In genomic region chr11:134536219-134536618, GRCh38 we compare ENCODE assay signal across 16 cellular contexts.
A peak's percentile ranks its signal among the peaks of the same experiment; 100 is the strongest.
DNase-seq lines count a peak whose midpoint lies in the region; ATAC-seq and TF ChIP-seq lines count a peak whose summit lies in the region.
"Had no signal": no experiment of that assay in that cellular context is flagged by ENCODE, and none has a peak within 500 bp of the region (broad histone marks: within the 10 kb centered on the region; RNA-seq: fewer than 3 reads in every experiment).

No MANE protein-coding gene starts in this region.

- no peak overlapping the region for H3K4me3 ChIP-seq in BLaER1 treated with 17β-estradiol and CSF1 and Interleukin-3, amounts not matched to agents 10 nM and 100 nM
- no peak overlapping the region for H3K4me3 ChIP-seq in sigmoid colon
- H3K4me3 ChIP-seq: K562 had no signal

- H3K36me3 Mint-ChIP-seq in activated CD8-positive, alpha-beta memory T cell treated with anti-CD3 and anti-CD28 coated beads, Interleukin-2, amount 10 ng/mL, durations not matched to agents 7 days and 5 days, result no peaks in the 10 kb centered on the region
- H3K36me3 Mint-ChIP-seq in progenitor cell of endocrine pancreas (ENCODE audit: insufficient read depth), result no peaks in the 10 kb centered on the region

- CTCF ChIA-PET in activated CD8-positive, alpha-beta memory T cell treated with anti-CD3 and anti-CD28 coated beads, Interleukin-2, amount 10 ng/mL, durations not matched to agents 7 days and 5 days (lab: Charles Lee), result no interaction called here

- TF ChIP-seq CTCF in sigmoid colon (IDR thresholded peaks at IDR 0.05), result no peak
- TF ChIP-seq CTCF in progenitor cell of endocrine pancreas (IDR thresholded peaks at IDR 0.05; ENCODE audit: unreplicated experiment), result no peak

- in situ Hi-C loops in ACHN (cut with HindIII; ENCODE audit: low pct_ligation_motif_present, low pct_unique_long_range_greater_than_20kb, low sequenced_read_pairs), result no loop called here

- no peak overlapping the region for H3K9ac ChIP-seq in BLaER1 treated with 17β-estradiol and CSF1 and Interleukin-3, amounts not matched to agents 10 nM and 100 nM

- peak overlapping the region; percentile 66 to 86 (median 76); a peak in 21 of 22 replicates for H3K4me2 ChIP-seq in BLaER1 treated with 17β-estradiol and CSF1 and Interleukin-3, amounts not matched to agents 10 nM and 100 nM

- peaks cover 19 to 47% (median 35%) of the 10 kb centered on the region in 10 experiments for H3K4me1 ChIP-seq in BLaER1 treated with 17β-estradiol and CSF1 and Interleukin-3, amounts not matched to agents 10 nM and 100 nM
- H3K4me1 ChIP-seq in sigmoid colon, result peaks cover 0 to 2% (median 0%) of the 10 kb centered on the region in 4 donors

- no peak for ATAC-seq in activated CD8-positive, alpha-beta memory T cell treated with anti-CD3 and anti-CD28 coated beads, Interleukin-2, amount 10 ng/mL, durations not matched to agents 7 days and 5 days
- ATAC-seq: K562 had no signal

- no peak for TF ChIP-seq EP300 in sigmoid colon (IDR thresholded peaks at IDR 0.05)

- H3K27ac ChIP-seq in BLaER1 treated with 17β-estradiol and CSF1 and Interleukin-3, amounts not matched to agents 10 nM and 100 nM, result no peak overlapping the region
- H3K27ac ChIP-seq in sigmoid colon, result no peak overlapping the region
- H3K27ac ChIP-seq: C4-2B, HL-60 had no signal

- H3K9me3 ChIP-seq in BLaER1 treated with 17β-estradiol and CSF1 and Interleukin-3, amounts not matched to agents 10 nM and 100 nM (replicated peaks in 1 of 11), result peaks cover 0 to 9% (median 0%) of the 10 kb centered on the region in 11 experiments; a peak in 3 of 22 replicates
- H3K9me3 ChIP-seq in sigmoid colon, result no peaks in the 10 kb centered on the region

- no peak for TF ChIP-seq POLR2A in sigmoid colon (IDR thresholded peaks at IDR 0.05)

- H3K27me3 Mint-ChIP-seq in activated CD8-positive, alpha-beta memory T cell treated with anti-CD3 and anti-CD28 coated beads, Interleukin-2, amount 10 ng/mL, durations not matched to agents 7 days and 5 days, result peaks cover 28% of the 10 kb centered on the region
- peaks cover 29% of the 10 kb centered on the region for H3K27me3 Mint-ChIP-seq in progenitor cell of endocrine pancreas

- peak; percentile 28 for DNase-seq in activated CD8-positive, alpha-beta memory T cell treated with anti-CD3 and anti-CD28 coated beads, Interleukin-2, amount 10 ng/mL, durations not matched to agents 7 days and 5 days
- DNase-seq in activated CD8-positive, alpha-beta memory T cell treated with anti-CD3 and anti-CD28 coated beads for 24 hours, result no peak
- DNase-seq in islet precursor cell (peak; percentile 44), sigmoid colon (peak; percentile 35), progenitor cell of endocrine pancreas (ENCODE audit: low spot score, unreplicated experiment) (no peak), ACHN (no peak)
- no peak for DNase-seq in stimulated activated CD4-positive, alpha-beta T cell treated with anti-CD3 and anti-CD28 coated beads, Interleukin-4, amount 100 ng/mL, for 4 hours
- DNase-seq: 8988T, COR-L47, NCI-H1092, NCI-H226, NCI-H526 treated with DMSO at 0.1 percent for 48 hours had no signal

- 63 to 77% methylated on average over 15 of the region's 15 CpGs for WGBS in sigmoid colon, 2 donors

- H4K20me1 ChIP-seq in BLaER1 treated with 17β-estradiol and CSF1 and Interleukin-3, amounts not matched to agents 10 nM and 100 nM, result peaks cover 0 to 61% (median 6%) of the 10 kb centered on the region in 11 experiments; a peak in 11 of 22 replicates

- no peak overlapping the region for H3K4me3 Mint-ChIP-seq in activated CD8-positive, alpha-beta memory T cell treated with anti-CD3 and anti-CD28 coated beads, Interleukin-2, amount 10 ng/mL, durations not matched to agents 7 days and 5 days
- H3K4me3 Mint-ChIP-seq in progenitor cell of endocrine pancreas (ENCODE audit: low read depth), result no peak overlapping the region

- H3K9me3 Mint-ChIP-seq in activated CD8-positive, alpha-beta memory T cell treated with anti-CD3 and anti-CD28 coated beads, Interleukin-2, amount 10 ng/mL, durations not matched to agents 7 days and 5 days (ENCODE audit: low read depth), result no peaks in the 10 kb centered on the region
- H3K9me3 Mint-ChIP-seq in progenitor cell of endocrine pancreas (ENCODE audit: low read depth), result no peaks in the 10 kb centered on the region

- peaks cover 0 to 20% (median 0%) of the 10 kb centered on the region in 11 experiments; a peak in 6 of 22 replicates for H3K27me3 ChIP-seq in BLaER1 treated with 17β-estradiol and CSF1 and Interleukin-3, amounts not matched to agents 10 nM and 100 nM
- H3K27me3 ChIP-seq in sigmoid colon, result peaks cover 0 to 8% (median 0%) of the 10 kb centered on the region in 3 donors

- no peak overlapping the region for H3K27ac Mint-ChIP-seq in activated CD8-positive, alpha-beta memory T cell treated with anti-CD3 and anti-CD28 coated beads, Interleukin-2, amount 10 ng/mL, durations not matched to agents 7 days and 5 days
- H3K27ac Mint-ChIP-seq in progenitor cell of endocrine pancreas, result no peak overlapping the region

- intact Hi-C loops in sigmoid colon (cut with DNase I), result no loop called here

- H3K36me3 ChIP-seq in BLaER1 treated with 17β-estradiol and CSF1 and Interleukin-3, amounts not matched to agents 10 nM and 100 nM, result no peaks in the 10 kb centered on the region
- no peaks in the 10 kb centered on the region for H3K36me3 ChIP-seq in sigmoid colon

- H3K4me1 Mint-ChIP-seq in activated CD8-positive, alpha-beta memory T cell treated with anti-CD3 and anti-CD28 coated beads, Interleukin-2, amount 10 ng/mL, durations not matched to agents 7 days and 5 days, result peaks cover 7% of the 10 kb centered on the region
- peaks cover 2% of the 10 kb centered on the region for H3K4me1 Mint-ChIP-seq in progenitor cell of endocrine pancreas (ENCODE audit: low read depth)

Comparison
In these comparisons a context has a peak if more than half of its experiments do, and no peak if none do; other contexts are left out.
1. DNase-seq: peak in activated CD8-positive, alpha-beta memory T cell treated with anti-CD3 and anti-CD28 coated beads, Interleukin-2, amount 10 ng/mL, durations not matched to agents 7 days and 5 days (single experiment), islet precursor cell (single experiment) and sigmoid colon (single experiment); none in activated CD8-positive, alpha-beta memory T cell treated with anti-CD3 and anti-CD28 coated beads for 24 hours (single experiment), progenitor cell of endocrine pancreas (single experiment), stimulated activated CD4-positive, alpha-beta T cell treated with anti-CD3 and anti-CD28 coated beads, Interleukin-4, amount 100 ng/mL, for 4 hours (0 of 2) and ACHN (single experiment).